1 cellular context compared by ENCODE assay signal in the genomic region with DNA sequence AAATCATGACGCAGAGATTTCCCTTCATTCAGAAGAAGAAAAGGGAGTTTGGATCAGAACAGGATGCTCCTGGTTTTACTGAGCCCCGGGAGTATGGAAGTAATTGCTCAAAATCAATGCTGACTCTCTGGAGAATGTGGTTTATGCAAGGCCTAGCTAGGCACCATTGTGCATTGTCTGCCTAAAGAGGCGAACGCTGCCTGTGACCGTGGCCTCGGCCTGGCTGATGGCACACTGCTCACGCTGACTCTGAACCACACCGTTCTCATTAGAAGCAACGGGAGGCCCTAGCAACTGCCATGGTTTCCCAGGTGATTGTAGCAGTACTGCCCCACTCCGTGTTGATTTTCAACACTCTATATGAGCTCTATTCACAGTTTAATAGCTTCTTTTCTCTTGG.
TF ChIP-seq lines count a peak whose summit lies in the region.

No MANE protein-coding gene starts in this region.

TF ChIP-seq in HepG2, 621 proteins besides CTCF, POLR2A, EP300 and RAD21 (continued from another document):
- TF ChIP-seq ZXDC (CRISPR knock-in tag; IDR thresholded peaks at IDR 0.05), result no peak
- TF ChIP-seq MYC (CRISPR knock-in tag; IDR thresholded peaks at IDR 0.05; ENCODE audit: borderline replicate concordance), result no peak
- TF ChIP-seq GTF2F1 (IDR thresholded peaks at IDR 0.05; ENCODE audit: low read length), result no peak
- TF ChIP-seq ZBTB39 (CRISPR knock-in tag; IDR thresholded peaks at IDR 0.05), result no peak
- TF ChIP-seq FUBP1 (CRISPR knock-in tag; IDR thresholded peaks at IDR 0.05; ENCODE audit: borderline replicate concordance), result no peak
- no peak for TF ChIP-seq FOXJ3 (CRISPR knock-in tag; IDR thresholded peaks at IDR 0.05; ENCODE audit: borderline replicate concordance)
- TF ChIP-seq NAIF1 (CRISPR knock-in tag; IDR thresholded peaks at IDR 0.05; ENCODE audit: borderline replicate concordance), result no peak
